19 cellular contexts compared by ENCODE assay signal in genomic region chr16:68978303-68978954, GRCh38.
DNase-seq lines count a peak whose midpoint lies in the region; ATAC-seq and TF ChIP-seq lines count a peak whose summit lies in the region.
"Had no signal": no experiment of that assay in that cellular context is flagged by ENCODE, and none has a peak within 500 bp of the region (broad histone marks: within the 10 kb centered on the region; RNA-seq: fewer than 3 reads in every experiment).

No MANE protein-coding gene starts in this region.

- DNase-seq in ELF-1 (ENCODE audit: low read depth, low spot score) (peak; percentile 9), WTC11 (ENCODE audit: low spot score) (no peak), left lobe of liver (ENCODE audit: low spot score) (no peak), renal cortical epithelial cell (ENCODE audit: low read depth) (peak; percentile 60), HUDEP-2 (lab: John Stamatoyannopoulos, UW; ENCODE audit: unreplicated experiment in 76 of 76) (no peak), mesenteric fat pad (ENCODE audit: low spot score) (no peak), GF-D8 (lab: John Stamatoyannopoulos, UW) (no peak)
- DNase-seq: Calu3; CD8-positive, alpha-beta memory T cell; GOT3; NCI-H1048; NCI-H1417 treated with DMSO at 0.1 percent for 48 hours; NCI-H187; NCI-H446; NCI-H526; PC-9; RPMI8226; SHP77 had no signal

- H3K9me3 Mint-ChIP-seq in WTC11 = no peaks in the 10 kb centered on the region
- H3K9me3 Mint-ChIP-seq: CD8-positive, alpha-beta memory T cell had no signal

- H3K27ac Mint-ChIP-seq in WTC11 = peak overlapping the region; percentile 57; the same call in 1 of the 2 replicates

- no peaks in the 10 kb centered on the region for H3K27me3 Mint-ChIP-seq in WTC11 (ENCODE audit: low read depth)
- H3K27me3 Mint-ChIP-seq: CD8-positive, alpha-beta memory T cell had no signal

- CTCF ChIA-PET in WTC11 (lab: Charles Lee) = interaction anchor here (0.6 to 0.7 kb wide), 2 partner anchors 145 to 1702 kb away, joined by 3 to 4 read pairs; no protein-coding TSS in a partner anchor

- no peak overlapping the region for H3K4me3 Mint-ChIP-seq in WTC11
- H3K4me3 Mint-ChIP-seq: CD8-positive, alpha-beta memory T cell had no signal

- H3K4me1 Mint-ChIP-seq in WTC11 = peaks cover 9% of the 10 kb centered on the region
- H3K4me1 Mint-ChIP-seq: CD8-positive, alpha-beta memory T cell had no signal

- H3K36me3 Mint-ChIP-seq in WTC11 = peaks cover 12% of the 10 kb centered on the region; the same call in 1 of the 2 replicates

- TF ChIP-seq CTCF in WTC11 (IDR thresholded peaks at IDR 0.05) = no peak

- ATAC-seq in WTC11 (no peak), left lobe of liver (peak; percentile 40), GM19023 (IDR thresholded peaks at IDR 0.05; ENCODE audit: unreplicated experiment) (no peak)

- POLR2A ChIA-PET in WTC11 (lab: Charles Lee) = no interaction called here

TF ChIP-seq in WTC11, 78 proteins besides CTCF, POLR2A, EP300 and RAD21:
- TF ChIP-seq SP1 (CRISPR knock-in tag; conservative IDR thresholded peaks at IDR 0.05) = no peak

Comparison
In these comparisons a context has a peak if more than half of its experiments do, and no peak if none do; other contexts are left out.
1. DNase-seq: peak in ELF-1 (single experiment) and renal cortical epithelial cell (single experiment); none in WTC11 (single experiment), left lobe of liver (single experiment), HUDEP-2 (0 of 76), mesenteric fat pad (single experiment) and GF-D8 (single experiment).